ENCODE assay signal across 1 cellular context in genomic region chr15:51760805-51761204, GRCh38.
TF ChIP-seq lines count a peak whose summit lies in the region.

No MANE protein-coding gene starts in this region.

TF ChIP-seq in WTC11, 78 proteins besides CTCF, POLR2A, EP300 and RAD21 (continued from another document):
- TF ChIP-seq PRRX2 (CRISPR knock-in tag; IDR thresholded peaks at IDR 0.05) (no peak), ETV6 (CRISPR knock-in tag; IDR thresholded peaks at IDR 0.05) (no peak), FOXK1 (CRISPR knock-in tag; IDR thresholded peaks at IDR 0.05) (no peak), ATF2 (CRISPR knock-in tag; IDR thresholded peaks at IDR 0.05; ENCODE audit: borderline replicate concordance, low read depth) (no peak), TP53 (CRISPR knock-in tag; IDR thresholded peaks at IDR 0.05) (no peak), NR3C1 (CRISPR knock-in tag; conservative IDR thresholded peaks at IDR 0.05; ENCODE audit: low read depth) (no peak)
TF ChIP-seq in WTC11: peak in this region for 0.
